ENCODE assay signal across 2 cellular contexts in the genomic region with DNA sequence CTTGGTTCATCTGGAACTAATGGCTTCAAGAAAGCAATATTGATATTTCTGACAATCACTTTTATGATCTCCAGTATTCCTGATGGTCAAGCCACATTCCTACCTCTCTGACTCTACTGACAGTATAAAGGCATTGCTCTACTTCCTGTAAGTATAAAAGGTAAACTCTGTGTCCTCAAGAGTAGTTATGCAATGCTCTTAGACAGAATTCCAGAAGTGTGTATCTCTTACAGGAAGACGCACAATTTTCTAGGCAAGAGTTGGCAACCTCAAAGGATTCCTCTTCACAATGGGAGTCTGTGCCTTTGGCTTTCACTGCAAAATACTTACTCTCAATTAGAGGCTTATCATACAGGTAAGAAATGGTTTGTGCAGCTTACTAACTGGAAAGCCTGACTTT.
TF ChIP-seq lines count a peak whose summit lies in the region.

No MANE protein-coding gene starts in this region.

TF ChIP-seq in HCT116, 20 proteins besides CTCF, POLR2A, EP300 and RAD21:
- TF ChIP-seq EZH2phosphoT487 (IDR thresholded peaks at IDR 0.05; ENCODE audit: borderline replicate concordance) (no peak), CEBPB (IDR thresholded peaks at IDR 0.05; ENCODE audit: low read depth) (peak; percentile 57; the same call in 1 of the 2 replicates), SRF (IDR thresholded peaks at IDR 0.05; ENCODE audit: low read depth) (no peak), TCF7L2 (IDR thresholded peaks at IDR 0.05; ENCODE audit: borderline replicate concordance, extremely low read depth, insufficient read depth, insufficient read length) (no peak), FOSL1 (IDR thresholded peaks at IDR 0.05; ENCODE audit: low read depth) (no peak), SIN3A (IDR thresholded peaks at IDR 0.05; ENCODE audit: low read depth) (no peak)
TF ChIP-seq in HCT116: peak in this region for 1.

TF ChIP-seq in HepG2, 621 proteins besides CTCF, POLR2A, EP300 and RAD21:
- TF ChIP-seq ZFY (CRISPR knock-in tag; IDR thresholded peaks at IDR 0.05): no peak
- TF ChIP-seq HMGA1 (CRISPR knock-in tag; conservative IDR thresholded peaks at IDR 0.05): no peak
- TF ChIP-seq ZSCAN22 (CRISPR knock-in tag; IDR thresholded peaks at IDR 0.05): no peak
- TF ChIP-seq ESRRA (CRISPR knock-in tag; IDR thresholded peaks at IDR 0.05; ENCODE audit: low read depth): no peak
- TF ChIP-seq, protein P1, sequence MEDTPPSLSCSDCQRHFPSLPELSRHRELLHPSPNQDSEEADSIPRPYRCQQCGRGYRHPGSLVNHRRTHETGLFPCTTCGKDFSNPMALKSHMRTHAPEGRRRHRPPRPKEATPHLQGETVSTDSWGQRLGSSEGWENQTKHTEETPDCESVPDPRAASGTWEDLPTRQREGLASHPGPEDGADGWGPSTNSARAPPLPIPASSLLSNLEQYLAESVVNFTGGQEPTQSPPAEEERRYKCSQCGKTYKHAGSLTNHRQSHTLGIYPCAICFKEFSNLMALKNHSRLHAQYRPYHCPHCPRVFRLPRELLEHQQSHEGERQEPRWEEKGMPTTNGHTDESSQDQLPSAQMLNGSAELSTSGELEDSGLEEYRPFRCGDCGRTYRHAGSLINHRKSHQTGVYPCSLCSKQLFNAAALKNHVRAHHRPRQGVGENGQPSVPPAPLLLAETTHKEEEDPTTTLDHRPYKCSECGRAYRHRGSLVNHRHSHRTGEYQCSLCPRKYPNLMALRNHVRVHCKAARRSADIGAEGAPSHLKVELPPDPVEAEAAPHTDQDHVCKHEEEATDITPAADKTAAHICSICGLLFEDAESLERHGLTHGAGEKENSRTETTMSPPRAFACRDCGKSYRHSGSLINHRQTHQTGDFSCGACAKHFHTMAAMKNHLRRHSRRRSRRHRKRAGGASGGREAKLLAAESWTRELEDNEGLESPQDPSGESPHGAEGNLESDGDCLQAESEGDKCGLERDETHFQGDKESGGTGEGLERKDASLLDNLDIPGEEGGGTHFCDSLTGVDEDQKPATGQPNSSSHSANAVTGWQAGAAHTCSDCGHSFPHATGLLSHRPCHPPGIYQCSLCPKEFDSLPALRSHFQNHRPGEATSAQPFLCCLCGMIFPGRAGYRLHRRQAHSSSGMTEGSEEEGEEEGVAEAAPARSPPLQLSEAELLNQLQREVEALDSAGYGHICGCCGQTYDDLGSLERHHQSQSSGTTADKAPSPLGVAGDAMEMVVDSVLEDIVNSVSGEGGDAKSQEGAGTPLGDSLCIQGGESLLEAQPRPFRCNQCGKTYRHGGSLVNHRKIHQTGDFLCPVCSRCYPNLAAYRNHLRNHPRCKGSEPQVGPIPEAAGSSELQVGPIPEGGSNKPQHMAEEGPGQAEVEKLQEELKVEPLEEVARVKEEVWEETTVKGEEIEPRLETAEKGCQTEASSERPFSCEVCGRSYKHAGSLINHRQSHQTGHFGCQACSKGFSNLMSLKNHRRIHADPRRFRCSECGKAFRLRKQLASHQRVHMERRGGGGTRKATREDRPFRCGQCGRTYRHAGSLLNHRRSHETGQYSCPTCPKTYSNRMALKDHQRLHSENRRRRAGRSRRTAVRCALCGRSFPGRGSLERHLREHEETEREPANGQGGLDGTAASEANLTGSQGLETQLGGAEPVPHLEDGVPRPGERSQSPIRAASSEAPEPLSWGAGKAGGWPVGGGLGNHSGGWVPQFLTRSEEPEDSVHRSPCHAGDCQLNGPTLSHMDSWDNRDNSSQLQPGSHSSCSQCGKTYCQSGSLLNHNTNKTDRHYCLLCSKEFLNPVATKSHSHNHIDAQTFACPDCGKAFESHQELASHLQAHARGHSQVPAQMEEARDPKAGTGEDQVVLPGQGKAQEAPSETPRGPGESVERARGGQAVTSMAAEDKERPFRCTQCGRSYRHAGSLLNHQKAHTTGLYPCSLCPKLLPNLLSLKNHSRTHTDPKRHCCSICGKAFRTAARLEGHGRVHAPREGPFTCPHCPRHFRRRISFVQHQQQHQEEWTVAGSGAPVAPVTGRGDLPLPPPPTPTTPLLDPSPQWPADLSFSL (CRISPR knock-in tag; IDR thresholded peaks at IDR 0.05): no peak
- no peak for TF ChIP-seq BRCA1 (CRISPR knock-in tag; IDR thresholded peaks at IDR 0.05)
- TF ChIP-seq ZNF136 (CRISPR knock-in tag; IDR thresholded peaks at IDR 0.05; ENCODE audit: low read depth): no peak
- no peak for TF ChIP-seq EHMT2 (IDR thresholded peaks at IDR 0.05; ENCODE audit: borderline replicate concordance, low read depth, low read length)
- TF ChIP-seq GTF2F1 (IDR thresholded peaks at IDR 0.05; ENCODE audit: low read length): no peak
- TF ChIP-seq NR2F1 (CRISPR knock-in tag; IDR thresholded peaks at IDR 0.05): no peak
- TF ChIP-seq, protein P2, sequence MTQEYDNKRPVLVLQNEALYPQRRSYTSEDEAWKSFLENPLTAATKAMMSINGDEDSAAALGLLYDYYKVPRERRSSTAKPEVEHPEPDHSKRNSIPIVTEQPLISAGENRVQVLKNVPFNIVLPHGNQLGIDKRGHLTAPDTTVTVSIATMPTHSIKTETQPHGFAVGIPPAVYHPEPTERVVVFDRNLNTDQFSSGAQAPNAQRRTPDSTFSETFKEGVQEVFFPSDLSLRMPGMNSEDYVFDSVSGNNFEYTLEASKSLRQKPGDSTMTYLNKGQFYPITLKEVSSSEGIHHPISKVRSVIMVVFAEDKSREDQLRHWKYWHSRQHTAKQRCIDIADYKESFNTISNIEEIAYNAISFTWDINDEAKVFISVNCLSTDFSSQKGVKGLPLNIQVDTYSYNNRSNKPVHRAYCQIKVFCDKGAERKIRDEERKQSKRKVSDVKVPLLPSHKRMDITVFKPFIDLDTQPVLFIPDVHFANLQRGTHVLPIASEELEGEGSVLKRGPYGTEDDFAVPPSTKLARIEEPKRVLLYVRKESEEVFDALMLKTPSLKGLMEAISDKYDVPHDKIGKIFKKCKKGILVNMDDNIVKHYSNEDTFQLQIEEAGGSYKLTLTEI (CRISPR knock-in tag; conservative IDR thresholded peaks at IDR 0.05): no peak
- no peak for TF ChIP-seq MXI1 (IDR thresholded peaks at IDR 0.05; ENCODE audit: borderline replicate concordance, low read depth, low read length)
- no peak for TF ChIP-seq AHR (CRISPR knock-in tag; IDR thresholded peaks at IDR 0.05)
- TF ChIP-seq ZNF441 (CRISPR knock-in tag; IDR thresholded peaks at IDR 0.05; ENCODE audit: borderline replicate concordance): no peak
- no peak for TF ChIP-seq KDM5A (IDR thresholded peaks at IDR 0.05; ENCODE audit: borderline replicate concordance, low read length)
- TF ChIP-seq, protein P3, sequence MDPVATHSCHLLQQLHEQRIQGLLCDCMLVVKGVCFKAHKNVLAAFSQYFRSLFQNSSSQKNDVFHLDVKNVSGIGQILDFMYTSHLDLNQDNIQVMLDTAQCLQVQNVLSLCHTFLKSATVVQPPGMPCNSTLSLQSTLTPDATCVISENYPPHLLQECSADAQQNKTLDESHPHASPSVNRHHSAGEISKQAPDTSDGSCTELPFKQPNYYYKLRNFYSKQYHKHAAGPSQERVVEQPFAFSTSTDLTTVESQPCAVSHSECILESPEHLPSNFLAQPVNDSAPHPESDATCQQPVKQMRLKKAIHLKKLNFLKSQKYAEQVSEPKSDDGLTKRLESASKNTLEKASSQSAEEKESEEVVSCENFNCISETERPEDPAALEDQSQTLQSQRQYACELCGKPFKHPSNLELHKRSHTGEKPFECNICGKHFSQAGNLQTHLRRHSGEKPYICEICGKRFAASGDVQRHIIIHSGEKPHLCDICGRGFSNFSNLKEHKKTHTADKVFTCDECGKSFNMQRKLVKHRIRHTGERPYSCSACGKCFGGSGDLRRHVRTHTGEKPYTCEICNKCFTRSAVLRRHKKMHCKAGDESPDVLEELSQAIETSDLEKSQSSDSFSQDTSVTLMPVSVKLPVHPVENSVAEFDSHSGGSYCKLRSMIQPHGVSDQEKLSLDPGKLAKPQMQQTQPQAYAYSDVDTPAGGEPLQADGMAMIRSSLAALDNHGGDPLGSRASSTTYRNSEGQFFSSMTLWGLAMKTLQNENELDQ (CRISPR knock-in tag; IDR thresholded peaks at IDR 0.05; ENCODE audit: borderline replicate concordance): no peak
